29 cellular contexts compared by ENCODE assay signal in the genomic region with DNA sequence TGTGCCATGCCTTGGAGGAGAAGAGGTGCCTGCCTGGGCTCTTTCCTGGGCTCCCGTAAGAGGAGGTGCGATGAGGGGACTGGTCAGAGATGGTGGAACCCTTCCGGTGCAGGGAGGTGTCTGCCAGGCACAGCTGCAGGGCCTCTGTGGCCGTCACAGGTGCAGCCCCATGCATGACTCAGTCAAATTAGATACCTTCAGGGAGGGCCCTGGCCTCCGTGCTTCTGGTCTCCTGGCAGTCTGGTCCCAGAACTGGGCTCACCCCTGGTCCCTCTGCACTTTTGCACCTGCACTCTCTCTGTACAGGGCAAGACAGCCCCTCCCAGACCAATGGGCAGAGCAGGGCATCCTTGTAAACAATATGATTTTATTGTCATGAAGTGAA.
"Had no signal": no experiment of that assay in that cellular context is flagged by ENCODE, and none has a peak within 500 bp of the region (broad histone marks: within the 10 kb centered on the region; RNA-seq: fewer than 3 reads in every experiment).

No MANE protein-coding gene starts in this region.

- H3K4me3 Mint-ChIP-seq: activated CD4-positive, alpha-beta T cell treated with anti-CD3 and anti-CD28 coated beads, Interleukin-2, amount 10 ng/mL, durations not matched to agents 24 days and 14 days; activated CD8-positive, alpha-beta T cell treated with anti-CD3 and anti-CD28 coated beads, Interleukin-2, amount 10 ng/mL, durations not matched to agents 7 days and 5 days; activated naive CD4-positive, alpha-beta T cell treated with anti-CD3 and anti-CD28 coated beads for 36 hours; activated T-cell treated with anti-CD3 and anti-CD28 coated beads, Interleukin-2, amount 50 U/mL, for 24 hours; T-helper 1 cell treated with Interleukin-12 subunit alpha and Interleukin-12 subunit beta and Interleukin-4 antibody, amounts not matched to agents 30 μg/mL and 1 μg/mL, for 36 hours; T-helper 2 cell treated with Interferon-gamma antibody and Interleukin-4, amounts not matched to agents 5 μg/mL and 100 μg/mL, for 36 hours had no signal

- H3K4me1 Mint-ChIP-seq: activated CD4-positive, alpha-beta T cell treated with anti-CD3 and anti-CD28 coated beads, Interleukin-2, amount 10 ng/mL, durations not matched to agents 24 days and 14 days had no signal

- H3K36me3 Mint-ChIP-seq: activated naive CD4-positive, alpha-beta T cell treated with anti-CD3 and anti-CD28 coated beads, Interleukin-2, amount 50 U/mL, for 72 hours had no signal

- ATAC-seq: activated CD8-positive, alpha-beta T cell treated with anti-CD3 and anti-CD28 coated beads, Interleukin-2, amount 10 ng/mL, durations not matched to agents 7 days and 5 days; activated naive CD4-positive, alpha-beta T cell treated with anti-CD3 and anti-CD28 coated beads, Interleukin-2, amount 50 U/mL, for 72 hours; body of pancreas; K562 had no signal

- DNase-seq: activated CD4-positive, alpha-beta T cell treated with anti-CD3 and anti-CD28 coated beads, Interleukin-2, amount 10 ng/mL, durations not matched to agents 24 days and 14 days; activated CD4-positive, alpha-beta T cell treated with anti-CD3 and anti-CD28 coated beads, Interleukin-2, amount 50 U/mL, for 4 hours; activated CD8-positive, alpha-beta T cell treated with anti-CD3 and anti-CD28 coated beads, Interleukin-2, amount 10 ng/mL, durations not matched to agents 7 days and 5 days; activated gamma-delta T cell treated with Interleukin-2 at 50 U/mL for 16 hours; activated naive CD4-positive, alpha-beta T cell treated with anti-CD3 and anti-CD28 coated beads for 36 hours; activated T-cell treated with anti-CD3 and anti-CD28 coated beads, Interleukin-2, amount 50 U/mL, for 24 hours; adrenal gland; body of pancreas; IMR-90; NCI-H1092 treated with DMSO at 0.1 percent for 48 hours; NCI-H1417; NCI-H146; NCI-H187; NCI-H2029 treated with DMSO at 0.1 percent for 48 hours; NCI-H2107; NCI-H2171; NCI-H510A; NCI-H526 treated with DMSO at 0.1 percent for 48 hours; NCI-H82; NK-92 treated with Interleukin-12 subunit alpha and Interleukin-12 subunit beta, amount 100 ng/mL, for 24 hours; OCI-M1; SHP77 treated with DMSO at 0.1 percent for 48 hours; SK-N-SH had no signal

- H3K9me3 Mint-ChIP-seq: activated CD4-positive, alpha-beta T cell treated with anti-CD3 and anti-CD28 coated beads, Interleukin-2, amount 10 ng/mL, durations not matched to agents 24 days and 14 days; activated naive CD4-positive, alpha-beta T cell treated with anti-CD3 and anti-CD28 coated beads for 36 hours; activated T-cell treated with anti-CD3 and anti-CD28 coated beads, Interleukin-2, amount 50 U/mL, for 24 hours; T-helper 1 cell treated with Interleukin-12 subunit alpha and Interleukin-12 subunit beta and Interleukin-4 antibody, amounts not matched to agents 30 μg/mL and 1 μg/mL, for 36 hours; T-helper 2 cell treated with Interferon-gamma antibody and Interleukin-4, amounts not matched to agents 5 μg/mL and 100 μg/mL, for 36 hours had no signal

- H3K4me3 ChIP-seq: adrenal gland, body of pancreas, breast epithelium, K562, SJSA1 had no signal

- H3K4me1 ChIP-seq: adrenal gland, body of pancreas, breast epithelium, SJSA1 had no signal

- H3K27ac ChIP-seq: adrenal gland, body of pancreas, breast epithelium, SJSA1 had no signal

- H3K36me3 ChIP-seq: adrenal gland, breast epithelium, SJSA1 had no signal

- H3K9me3 ChIP-seq: adrenal gland, body of pancreas, breast epithelium, SJSA1, SK-N-SH had no signal

- H3K27ac Mint-ChIP-seq: activated CD4-positive, alpha-beta T cell treated with anti-CD3 and anti-CD28 coated beads, Interleukin-2, amount 10 ng/mL, durations not matched to agents 24 days and 14 days; activated CD8-positive, alpha-beta T cell treated with anti-CD3 and anti-CD28 coated beads, Interleukin-2, amount 10 ng/mL, durations not matched to agents 7 days and 5 days; activated naive CD4-positive, alpha-beta T cell treated with anti-CD3 and anti-CD28 coated beads for 36 hours; activated naive CD4-positive, alpha-beta T cell treated with anti-CD3 and anti-CD28 coated beads, Interleukin-2, amount 50 U/mL, for 72 hours; activated T-cell treated with anti-CD3 and anti-CD28 coated beads, Interleukin-2, amount 50 U/mL, for 24 hours; T-helper 1 cell treated with Interleukin-12 subunit alpha and Interleukin-12 subunit beta and Interleukin-4 antibody, amounts not matched to agents 30 μg/mL and 1 μg/mL, for 36 hours; T-helper 2 cell treated with Interferon-gamma antibody and Interleukin-4, amounts not matched to agents 5 μg/mL and 100 μg/mL, for 36 hours had no signal

- H3K27me3 ChIP-seq: adrenal gland, body of pancreas, breast epithelium, SJSA1 had no signal
